Comparison of ENCODE assay signal across 9 cellular contexts in genomic region chr13:24097064-24097463, GRCh38.
DNase-seq lines count a peak whose midpoint lies in the region; ATAC-seq and TF ChIP-seq lines count a peak whose summit lies in the region.
"Had no signal": no experiment of that assay in that cellular context is flagged by ENCODE, and none has a peak within 500 bp of the region (broad histone marks: within the 10 kb centered on the region; RNA-seq: fewer than 3 reads in every experiment).

No MANE protein-coding gene starts in this region.

- intact Hi-C loops in activated T-helper 2 cell treated with anti-CD3 and anti-CD28 coated beads, Interferon-gamma antibody, Interleukin-2, Interleukin-4, amounts not matched to agents 10 μg/mL and 5 μg/mL and 100 μg/mL, durations not matched to agents 14 hours and 24 hours and 36 hours (cut with micrococcal nuclease), result loop anchor here (1.0 to 5.0 kb wide), 9 partner anchors 25 to 414 kb away; partner anchors contain the start of gene SPATA13

- TF ChIP-seq CTCF in GM12865 (IDR thresholded peaks at IDR 0.05; ENCODE audit: insufficient read depth, low read depth, low read length, missing control alignments), result no peak
- no peak for TF ChIP-seq CTCF in smooth muscle cell (IDR thresholded peaks at IDR 0.05; ENCODE audit: borderline replicate concordance, insufficient read depth, poor library complexity, severe bottlenecking)
- no peak for TF ChIP-seq CTCF in GM20000 (IDR thresholded peaks at IDR 0.05; ENCODE audit: extremely low read depth, missing control alignments)

- H3K27ac Mint-ChIP-seq in activated T-helper 2 cell treated with anti-CD3 and anti-CD28 coated beads, Interferon-gamma antibody, Interleukin-2, Interleukin-4, amounts not matched to agents 10 μg/mL and 5 μg/mL and 100 μg/mL, durations not matched to agents 14 hours and 24 hours and 36 hours, result peak overlapping the region; percentile 80

- peak overlapping the region; percentile 78 for H3K27ac ChIP-seq in smooth muscle cell (ENCODE audit: low read depth)

- H3K9me3 Mint-ChIP-seq in activated T-helper 2 cell treated with anti-CD3 and anti-CD28 coated beads, Interferon-gamma antibody, Interleukin-2, Interleukin-4, amounts not matched to agents 10 μg/mL and 5 μg/mL and 100 μg/mL, durations not matched to agents 14 hours and 24 hours and 36 hours, result no peaks in the 10 kb centered on the region

- no peaks in the 10 kb centered on the region for H3K27me3 ChIP-seq in smooth muscle cell (ENCODE audit: low read depth)

- peaks cover 16% of the 10 kb centered on the region for H3K4me1 Mint-ChIP-seq in activated T-helper 2 cell treated with anti-CD3 and anti-CD28 coated beads, Interferon-gamma antibody, Interleukin-2, Interleukin-4, amounts not matched to agents 10 μg/mL and 5 μg/mL and 100 μg/mL, durations not matched to agents 14 hours and 24 hours and 36 hours (ENCODE audit: low read depth)

- no peak overlapping the region for H2AFZ ChIP-seq in smooth muscle cell (ENCODE audit: low read depth)

- ATAC-seq in HG03442 (IDR thresholded peaks at IDR 0.05; ENCODE audit: unreplicated experiment) (peak; percentile 56), GM21717 (IDR thresholded peaks at IDR 0.05; ENCODE audit: unreplicated experiment) (no peak), GM18519 (IDR thresholded peaks at IDR 0.05; ENCODE audit: low FRiP score, unreplicated experiment) (no peak)

- peak overlapping the region; percentile 55 for H3K4me3 Mint-ChIP-seq in activated T-helper 2 cell treated with anti-CD3 and anti-CD28 coated beads, Interferon-gamma antibody, Interleukin-2, Interleukin-4, amounts not matched to agents 10 μg/mL and 5 μg/mL and 100 μg/mL, durations not matched to agents 14 hours and 24 hours and 36 hours (ENCODE audit: low read depth)

- no peaks in the 10 kb centered on the region for H3K79me2 ChIP-seq in smooth muscle cell (ENCODE audit: low read depth)

- peak overlapping the region; percentile 59 for H3K4me2 ChIP-seq in smooth muscle cell

- no peaks in the 10 kb centered on the region for H3K36me3 ChIP-seq in smooth muscle cell (ENCODE audit: low read depth)

- H3K36me3 Mint-ChIP-seq in activated T-helper 2 cell treated with anti-CD3 and anti-CD28 coated beads, Interferon-gamma antibody, Interleukin-2, Interleukin-4, amounts not matched to agents 10 μg/mL and 5 μg/mL and 100 μg/mL, durations not matched to agents 14 hours and 24 hours and 36 hours (ENCODE audit: low read depth), result no peaks in the 10 kb centered on the region

- peaks cover 21% of the 10 kb centered on the region for H3K4me1 ChIP-seq in smooth muscle cell (ENCODE audit: low read depth)

- H3K4me3 ChIP-seq in GM12865 (ENCODE audit: low read depth, low read length) (no peak overlapping the region), smooth muscle cell (no peak overlapping the region)

- H3K27me3 Mint-ChIP-seq in activated T-helper 2 cell treated with anti-CD3 and anti-CD28 coated beads, Interferon-gamma antibody, Interleukin-2, Interleukin-4, amounts not matched to agents 10 μg/mL and 5 μg/mL and 100 μg/mL, durations not matched to agents 14 hours and 24 hours and 36 hours (ENCODE audit: low read depth), result peaks cover 27% of the 10 kb centered on the region

- WGBS in smooth muscle cell (ENCODE audit: low lambda C conversion rate), result 50% methylated on average over 4 of the region's 4 CpGs

- no peak overlapping the region for H3K9ac ChIP-seq in smooth muscle cell (ENCODE audit: low read depth)

- no peaks in the 10 kb centered on the region for H4K20me1 ChIP-seq in smooth muscle cell (ENCODE audit: low read depth)

- no peaks in the 10 kb centered on the region for H3K9me3 ChIP-seq in smooth muscle cell (replicated peaks; ENCODE audit: low read depth)

- H3F3A ChIP-seq in smooth muscle cell (ENCODE audit: low read depth), result no peaks in the 10 kb centered on the region

- DNase-seq in GM12865 (ENCODE audit: low read depth) (peak; percentile 29), smooth muscle cell (lab: John Stamatoyannopoulos, UW; ENCODE audit: unreplicated experiment) (no peak), GM20000 (ENCODE audit: low spot score) (no peak), NCI-H146 (lab: John Stamatoyannopoulos, UW) (no peak)
- no peak for DNase-seq in activated T-helper 2 cell treated with anti-CD3 and anti-CD28 coated beads, Interferon-gamma antibody, Interleukin-2, Interleukin-4, amounts not matched to agents 10 μg/mL and 5 μg/mL and 100 μg/mL, durations not matched to agents 14 hours and 24 hours and 36 hours (ENCODE audit: low spot score)
- DNase-seq: GOT3 had no signal
